Comparison of ENCODE assay signal across 19 cellular contexts in genomic region chr1:9684806-9685205, GRCh38. TPM values are rescaled to one million over a fixed set of nuclear protein-coding genes. Genes with fewer than 3 reads are reported as not detected.
DNase-seq lines count a peak whose midpoint lies in the region; ATAC-seq, FAIRE-seq and TF ChIP-seq lines count a peak whose summit lies in the region.
"Had no signal": no experiment of that assay in that cellular context is flagged by ENCODE, and none has a peak within 500 bp of the region (broad histone marks: within the 10 kb centered on the region; RNA-seq: fewer than 3 reads in every experiment).

No MANE protein-coding gene starts in this region.

- no TSS peak for BruUV-seq in HepG2 (replicated peaks; lab: Mats Ljungman, UMichigan)

- no peaks in the 10 kb centered on the region for H4K20me1 ChIP-seq in HepG2 (ENCODE audit: insufficient read depth, low read length)

- H3K27me3 Mint-ChIP-seq in CD14-positive monocyte (ENCODE audit: low read depth in 3 of 3), result peaks cover 0 to 2% (median 0%) of the 10 kb centered on the region in 3 donors
- H3K27me3 Mint-ChIP-seq in activated naive CD8-positive, alpha-beta T cell treated with anti-CD3 and anti-CD28 coated beads for 36 hours, result no peaks in the 10 kb centered on the region
- peaks cover 17% of the 10 kb centered on the region for H3K27me3 Mint-ChIP-seq in progenitor cell of endocrine pancreas

- FAIRE-seq in HepG2 (lab: Jason Lieb, UNC), result no peak
- FAIRE-seq: astrocyte, keratinocyte had no signal

- POLR2A ChIA-PET in HepG2 (lab: Yijun Ruan, JAX), result no interaction called here

- no peak overlapping the region for H3K4me2 ChIP-seq in HepG2 (ENCODE audit: low read depth, low read length)
- H3K4me2 ChIP-seq: smooth muscle cell had no signal

- intact Hi-C loops in CD14-positive monocyte (cut with micrococcal nuclease) (loop anchor here (5.0 to 10.0 kb wide), 3 partner anchors 33 to 220 kb away; partner anchors contain the start of gene PIK3CD (in 2 of the 2)), HepG2 (cut with micrococcal nuclease; ENCODE audit: unreplicated experiment) (no loop called here)

- no peak overlapping the region for H3K27ac ChIP-seq in HepG2 (ENCODE audit: extremely low read length, insufficient read depth, low read length)
- H3K27ac ChIP-seq: thyroid gland had no signal

- TF ChIP-seq RAD21 in HepG2 (CRISPR knock-in tag; IDR thresholded peaks at IDR 0.05), result no peak

- no peak overlapping the region for H3K9ac ChIP-seq in HepG2 (ENCODE audit: insufficient read depth, low read depth, low read length)

- H3K4me1 ChIP-seq in HepG2 (ENCODE audit: insufficient read depth, low read length), result peaks cover 24% of the 10 kb centered on the region

- H3K4me3 ChIP-seq in foreskin fibroblast (ENCODE audit: low read depth in 1 of 2, low read length in 2 of 2) (no peak overlapping the region), HepG2 (replicated peaks in 1 of 3; ENCODE audit: insufficient read depth in 1 of 3, low read depth in 2 of 3, low read length in 3 of 3) (no peak overlapping the region)
- H3K4me3 ChIP-seq: smooth muscle cell, thyroid gland had no signal

- H3K4me1 Mint-ChIP-seq in CD14-positive monocyte (peaks cover 77% of the 10 kb centered on the region), progenitor cell of endocrine pancreas (ENCODE audit: low read depth) (peaks cover 1% of the 10 kb centered on the region)
- H3K4me1 Mint-ChIP-seq in activated naive CD8-positive, alpha-beta T cell treated with anti-CD3 and anti-CD28 coated beads for 36 hours, result peaks cover 58% of the 10 kb centered on the region

- CTCF ChIA-PET in HepG2 (lab: Yijun Ruan, JAX; ENCODE audit: low intra/inter-chr PET ratio, low total read pairs), result no interaction called here

- no peak overlapping the region for H3K4me3 Mint-ChIP-seq in CD14-positive monocyte
- H3K4me3 Mint-ChIP-seq in activated naive CD8-positive, alpha-beta T cell treated with anti-CD3 and anti-CD28 coated beads for 36 hours, result no peak overlapping the region
- no peak overlapping the region for H3K4me3 Mint-ChIP-seq in progenitor cell of endocrine pancreas (ENCODE audit: low read depth)
- H3K4me3 Mint-ChIP-seq: nephron progenitor cell had no signal

- peaks cover 0 to 10% of the 10 kb centered on the region in 2 experiments; a peak in 1 of 5 replicates for H3K27me3 ChIP-seq in HepG2 (ENCODE audit: control insufficient read depth in 1 of 2, insufficient read depth in 2 of 2, low read length in 2 of 2)
- H3K27me3 ChIP-seq: thyroid gland had no signal

- TF ChIP-seq CTCF in CD14-positive monocyte (IDR thresholded peaks at IDR 0.05) (no peak), foreskin fibroblast (IDR thresholded peaks at IDR 0.05; ENCODE audit: low read depth, low read length) (no peak), HepG2 (CRISPR knock-in tag; IDR thresholded peaks at IDR 0.05) (no peak), progenitor cell of endocrine pancreas (IDR thresholded peaks at IDR 0.05; ENCODE audit: unreplicated experiment) (no peak)

- H3K36me3 Mint-ChIP-seq in CD14-positive monocyte (peaks cover 10 to 21% of the 10 kb centered on the region in 2 donors), progenitor cell of endocrine pancreas (ENCODE audit: insufficient read depth) (no peaks in the 10 kb centered on the region)
- H3K36me3 Mint-ChIP-seq in activated naive CD8-positive, alpha-beta T cell treated with anti-CD3 and anti-CD28 coated beads for 36 hours, result peaks cover 34% of the 10 kb centered on the region

- H3K9me3 Mint-ChIP-seq in CD14-positive monocyte (no peaks in the 10 kb centered on the region), progenitor cell of endocrine pancreas (ENCODE audit: low read depth) (no peaks in the 10 kb centered on the region)
- H3K9me3 Mint-ChIP-seq in activated naive CD8-positive, alpha-beta T cell treated with anti-CD3 and anti-CD28 coated beads for 36 hours, result no peaks in the 10 kb centered on the region
- H3K9me3 Mint-ChIP-seq: nephron progenitor cell had no signal

- H3K79me2 ChIP-seq in HepG2 (ENCODE audit: insufficient read depth, low read length), result no peaks in the 10 kb centered on the region

- H3K27ac Mint-ChIP-seq in CD14-positive monocyte (peak overlapping the region; percentile 38 to 86 (median 76)), progenitor cell of endocrine pancreas (no peak overlapping the region)
- peak overlapping the region; percentile 4 for H3K27ac Mint-ChIP-seq in activated naive CD8-positive, alpha-beta T cell treated with anti-CD3 and anti-CD28 coated beads for 36 hours
- H3K27ac Mint-ChIP-seq: nephron progenitor cell had no signal

- in situ Hi-C loops in HepG2 (cut with HindIII; ENCODE audit: extremely low pct_ligation_motif_present, low pct_unique_long_range_greater_than_20kb), result no loop called here

- DNase-seq in AML-193 (lab: John Stamatoyannopoulos, UW) (peak; percentile 28 to 47), CD14-positive monocyte (ENCODE audit: low spot score) (no peak), NOMO-1 (lab: John Stamatoyannopoulos, UW; ENCODE audit: unreplicated experiment in 2 of 2) (peak; percentile 52 to 66), foreskin fibroblast (no peak), HepG2 (ENCODE audit: low spot score) (no peak), progenitor cell of endocrine pancreas (ENCODE audit: low spot score, unreplicated experiment) (no peak)
- no peak for DNase-seq in activated naive CD8-positive, alpha-beta T cell treated with anti-CD3 and anti-CD28 coated beads for 36 hours
- DNase-seq: activated CD4-positive, alpha-beta T cell treated with anti-CD3 and anti-CD28 coated beads, Interleukin-2, amount 50 U/mL, for 4 hours; DMS53; H7; mammary epithelial cell; NCI-H146; NCI-H345; nephron progenitor cell; thyroid gland had no signal

- H2AFZ ChIP-seq in HepG2 (ENCODE audit: low read length), result no peak overlapping the region

- no peaks in the 10 kb centered on the region for H3K36me3 ChIP-seq in HepG2 (replicated peaks in 1 of 2; ENCODE audit: control insufficient read depth in 1 of 2, insufficient read depth in 2 of 2, low read length in 2 of 2)
- H3K36me3 ChIP-seq: thyroid gland had no signal

- no peaks in the 10 kb centered on the region for H3K9me3 ChIP-seq in HepG2 (ENCODE audit: low read length)
- H3K9me3 ChIP-seq: thyroid gland had no signal

- TF ChIP-seq EP300 in HepG2 (IDR thresholded peaks at IDR 0.05; ENCODE audit: low read depth in 2 of 2, low read length in 2 of 2), result no peak
- no peak for TF ChIP-seq EP300 in HepG2 (CRISPR knock-in tag; IDR thresholded peaks at IDR 0.05; ENCODE audit: borderline replicate concordance)

- ATAC-seq in HepG2 (no peak), HG03280 (IDR thresholded peaks at IDR 0.05; ENCODE audit: unreplicated experiment) (no peak)

- TF ChIP-seq POLR2A in HepG2 (IDR thresholded peaks at IDR 0.05; ENCODE audit: insufficient read depth in 1 of 2, low read depth in 2 of 2, low read length in 2 of 2), result no peak

RNA-seq across cellular contexts. Expression of gene PIK3CD, which starts 33.3 kb away (rescaled TPM):
- polyA plus RNA-seq in CD14-positive monocyte, result 10 to 100 TPM; 33.2 to 52.2 TPM
- 100 to 1,000 TPM; 131 to 134 TPM for total RNA-seq in activated naive CD8-positive, alpha-beta T cell treated with anti-CD3 and anti-CD28 coated beads for 36 hours
- total RNA-seq in HepG2 (2016; rRNA removed; fragmentation: Illumina TruSeq; extraction: Trizol), result 6.6 and 7.1 TPM in 2 replicates
- total RNA-seq in HepG2 (2016; cell fraction: cytosol; rRNA removed; fragmentation: Illumina TruSeq; extraction: Trizol; ENCODE audit: low read depth), result 1.2 and 1.5 TPM in 2 replicates
- total RNA-seq in HepG2 (2016; cell fraction: insoluble cytoplasmic fraction; rRNA removed; fragmentation: Illumina TruSeq; extraction: Trizol), result 5.2 and 7.8 TPM in 2 replicates
- 3.5 and 3.7 TPM in 2 replicates for total RNA-seq in HepG2 (2016; cell fraction: membrane; rRNA removed; fragmentation: Illumina TruSeq; extraction: Trizol)
- total RNA-seq in HepG2 (2016; cell fraction: nucleus; rRNA removed; fragmentation: Illumina TruSeq; extraction: Trizol), result 6.8 and 7.8 TPM in 2 replicates
- 10.0 and 12.5 TPM in 2 replicates for polyA plus RNA-seq in HepG2 (2011; rRNA removed)
- polyA plus RNA-seq in HepG2 (2011; cell fraction: cytosol; rRNA removed), result 6.6 and 8.0 TPM in 2 replicates
- polyA plus RNA-seq in HepG2 (2011; cell fraction: nucleus; rRNA removed), result 43.0 and 43.6 TPM in 2 replicates
- polyA plus RNA-seq in HepG2 (2012), result 9.7 and 11.2 TPM in 2 replicates
- polyA plus RNA-seq in HepG2 (2016; cell fraction: cytosol; fragmentation: Illumina TruSeq; extraction: Trizol; ENCODE audit: low read depth), result 0.95 and 1.2 TPM in 2 replicates
- 5.2 and 6.0 TPM in 2 replicates for polyA plus RNA-seq in HepG2 (2016; cell fraction: insoluble cytoplasmic fraction; fragmentation: Illumina TruSeq; extraction: Trizol; ENCODE audit: low read depth)
- 2.1 and 2.5 TPM in 2 replicates for polyA plus RNA-seq in HepG2 (2016; cell fraction: membrane; fragmentation: Illumina TruSeq; extraction: Trizol; ENCODE audit: low read depth)
- 18.6 and 20.4 TPM in 2 replicates for polyA plus RNA-seq in HepG2 (2016; cell fraction: nucleus; fragmentation: Illumina TruSeq; extraction: Trizol; ENCODE audit: insufficient read depth, low read depth)
- 1.2 and 22.6 TPM in 2 replicates for polyA minus RNA-seq in HepG2 (2011; rRNA and poly(A)+ RNA removed; ENCODE audit: low replicate concordance)
- polyA minus RNA-seq in HepG2 (2011; cell fraction: cytosol; rRNA and poly(A)+ RNA removed), result 8.6 and 9.7 TPM in 2 replicates
- 11.7 and 12.7 TPM in 2 replicates for polyA minus RNA-seq in HepG2 (2011; cell fraction: nucleus; rRNA and poly(A)+ RNA removed)
- total RNA-seq in progenitor cell of endocrine pancreas, result 13.7 and 15.7 TPM in 2 replicates

Comparison
In these comparisons a context has a peak if more than half of its experiments do, and no peak if none do; other contexts are left out.
1. DNase-seq: peak in AML-193 (2 of 2) and NOMO-1 (2 of 2); none in CD14-positive monocyte (single experiment), activated naive CD8-positive, alpha-beta T cell treated with anti-CD3 and anti-CD28 coated beads for 36 hours (single experiment), foreskin fibroblast (0 of 2), HepG2 (single experiment) and progenitor cell of endocrine pancreas (single experiment).